ENCODE assay signal across 1 cellular context in genomic region chr2:146038014-146038413, GRCh38.
TF ChIP-seq lines count a peak whose summit lies in the region.

No MANE protein-coding gene starts in this region.

TF ChIP-seq in HepG2, 621 proteins besides CTCF, POLR2A, EP300 and RAD21 (continued from another document):
- no peak for TF ChIP-seq ELK4 (CRISPR knock-in tag; IDR thresholded peaks at IDR 0.05; ENCODE audit: borderline replicate concordance)
- no peak for TF ChIP-seq CREB1 (IDR thresholded peaks at IDR 0.05)
- TF ChIP-seq CREB1 (CRISPR knock-in tag; IDR thresholded peaks at IDR 0.05): no peak
- TF ChIP-seq ZNF446 (CRISPR knock-in tag; IDR thresholded peaks at IDR 0.05): no peak
- no peak for TF ChIP-seq KLF11 (CRISPR knock-in tag; IDR thresholded peaks at IDR 0.05)
- peak; percentile 58; the same call in 1 of the 2 replicates for TF ChIP-seq MAFF (IDR thresholded peaks at IDR 0.05; ENCODE audit: low read depth, low read length)
- no peak for TF ChIP-seq GLI4 (CRISPR knock-in tag; IDR thresholded peaks at IDR 0.05; ENCODE audit: borderline replicate concordance)
- TF ChIP-seq MXD1 (CRISPR knock-in tag; IDR thresholded peaks at IDR 0.05): no peak
